1 cellular context compared by ENCODE assay signal in the genomic region with DNA sequence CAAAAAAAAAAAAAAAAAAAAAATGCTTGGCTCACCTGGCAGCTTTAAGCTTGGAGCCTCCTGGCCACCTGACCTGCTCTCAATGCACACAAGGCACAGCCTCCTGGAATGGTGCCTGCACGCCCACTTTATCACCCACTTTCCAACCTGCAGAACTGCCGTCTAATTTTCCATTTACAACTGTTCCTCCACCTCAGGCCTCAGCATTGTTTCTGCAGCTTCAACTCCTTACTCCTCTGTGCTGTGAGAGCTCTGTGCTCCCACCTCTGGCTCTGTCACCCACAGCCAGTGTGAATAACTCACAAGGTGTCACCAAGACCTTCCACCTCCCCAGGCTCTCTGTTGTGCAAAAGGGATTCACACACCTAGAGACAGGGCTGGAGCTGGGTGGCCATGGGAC.
TF ChIP-seq lines count a peak whose summit lies in the region.

No MANE protein-coding gene starts in this region.

TF ChIP-seq in GM23338, 12 proteins besides CTCF, POLR2A, EP300 and RAD21:
- TF ChIP-seq, protein P1, sequence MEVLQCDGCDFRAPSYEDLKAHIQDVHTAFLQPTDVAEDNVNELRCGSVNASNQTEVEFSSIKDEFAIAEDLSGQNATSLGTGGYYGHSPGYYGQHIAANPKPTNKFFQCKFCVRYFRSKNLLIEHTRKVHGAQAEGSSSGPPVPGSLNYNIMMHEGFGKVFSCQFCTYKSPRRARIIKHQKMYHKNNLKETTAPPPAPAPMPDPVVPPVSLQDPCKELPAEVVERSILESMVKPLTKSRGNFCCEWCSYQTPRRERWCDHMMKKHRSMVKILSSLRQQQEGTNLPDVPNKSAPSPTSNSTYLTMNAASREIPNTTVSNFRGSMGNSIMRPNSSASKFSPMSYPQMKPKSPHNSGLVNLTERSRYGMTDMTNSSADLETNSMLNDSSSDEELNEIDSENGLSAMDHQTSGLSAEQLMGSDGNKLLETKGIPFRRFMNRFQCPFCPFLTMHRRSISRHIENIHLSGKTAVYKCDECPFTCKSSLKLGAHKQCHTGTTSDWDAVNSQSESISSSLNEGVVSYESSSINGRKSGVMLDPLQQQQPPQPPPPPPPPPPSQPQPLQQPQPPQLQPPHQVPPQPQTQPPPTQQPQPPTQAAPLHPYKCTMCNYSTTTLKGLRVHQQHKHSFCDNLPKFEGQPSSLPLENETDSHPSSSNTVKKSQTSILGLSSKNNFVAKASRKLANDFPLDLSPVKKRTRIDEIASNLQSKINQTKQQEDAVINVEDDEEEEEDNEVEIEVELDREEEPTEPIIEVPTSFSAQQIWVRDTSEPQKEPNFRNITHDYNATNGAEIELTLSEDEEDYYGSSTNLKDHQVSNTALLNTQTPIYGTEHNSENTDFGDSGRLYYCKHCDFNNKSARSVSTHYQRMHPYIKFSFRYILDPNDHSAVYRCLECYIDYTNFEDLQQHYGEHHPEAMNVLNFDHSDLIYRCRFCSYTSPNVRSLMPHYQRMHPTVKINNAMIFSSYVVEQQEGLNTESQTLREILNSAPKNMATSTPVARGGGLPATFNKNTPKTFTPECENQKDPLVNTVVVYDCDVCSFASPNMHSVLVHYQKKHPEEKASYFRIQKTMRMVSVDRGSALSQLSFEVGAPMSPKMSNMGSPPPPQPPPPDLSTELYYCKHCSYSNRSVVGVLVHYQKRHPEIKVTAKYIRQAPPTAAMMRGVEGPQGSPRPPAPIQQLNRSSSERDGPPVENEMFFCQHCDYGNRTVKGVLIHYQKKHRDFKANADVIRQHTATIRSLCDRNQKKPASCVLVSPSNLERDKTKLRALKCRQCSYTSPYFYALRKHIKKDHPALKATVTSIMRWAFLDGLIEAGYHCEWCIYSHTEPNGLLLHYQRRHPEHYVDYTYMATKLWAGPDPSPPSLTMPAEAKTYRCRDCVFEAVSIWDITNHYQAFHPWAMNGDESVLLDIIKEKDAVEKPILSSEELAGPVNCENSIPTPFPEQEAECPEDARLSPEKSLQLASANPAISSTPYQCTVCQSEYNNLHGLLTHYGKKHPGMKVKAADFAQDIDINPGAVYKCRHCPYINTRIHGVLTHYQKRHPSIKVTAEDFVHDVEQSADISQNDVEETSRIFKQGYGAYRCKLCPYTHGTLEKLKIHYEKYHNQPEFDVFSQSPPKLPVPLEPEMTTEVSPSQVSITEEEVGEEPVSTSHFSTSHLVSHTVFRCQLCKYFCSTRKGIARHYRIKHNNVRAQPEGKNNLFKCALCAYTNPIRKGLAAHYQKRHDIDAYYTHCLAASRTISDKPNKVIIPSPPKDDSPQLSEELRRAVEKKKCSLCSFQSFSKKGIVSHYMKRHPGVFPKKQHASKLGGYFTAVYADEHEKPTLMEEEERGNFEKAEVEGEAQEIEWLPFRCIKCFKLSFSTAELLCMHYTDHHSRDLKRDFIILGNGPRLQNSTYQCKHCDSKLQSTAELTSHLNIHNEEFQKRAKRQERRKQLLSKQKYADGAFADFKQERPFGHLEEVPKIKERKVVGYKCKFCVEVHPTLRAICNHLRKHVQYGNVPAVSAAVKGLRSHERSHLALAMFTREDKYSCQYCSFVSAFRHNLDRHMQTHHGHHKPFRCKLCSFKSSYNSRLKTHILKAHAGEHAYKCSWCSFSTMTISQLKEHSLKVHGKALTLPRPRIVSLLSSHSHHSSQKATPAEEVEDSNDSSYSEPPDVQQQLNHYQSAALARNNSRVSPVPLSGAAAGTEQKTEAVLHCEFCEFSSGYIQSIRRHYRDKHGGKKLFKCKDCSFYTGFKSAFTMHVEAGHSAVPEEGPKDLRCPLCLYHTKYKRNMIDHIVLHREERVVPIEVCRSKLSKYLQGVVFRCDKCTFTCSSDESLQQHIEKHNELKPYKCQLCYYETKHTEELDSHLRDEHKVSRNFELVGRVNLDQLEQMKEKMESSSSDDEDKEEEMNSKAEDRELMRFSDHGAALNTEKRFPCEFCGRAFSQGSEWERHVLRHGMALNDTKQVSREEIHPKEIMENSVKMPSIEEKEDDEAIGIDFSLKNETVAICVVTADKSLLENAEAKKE (CRISPR knock-in tag; IDR thresholded peaks at IDR 0.05): no peak
- TF ChIP-seq EZH2phosphoT487 (IDR thresholded peaks at IDR 0.05; ENCODE audit: unreplicated experiment): no peak
- TF ChIP-seq STAT1 (IDR thresholded peaks at IDR 0.05; ENCODE audit: unreplicated experiment): no peak
- TF ChIP-seq NANOG (IDR thresholded peaks at IDR 0.05; ENCODE audit: borderline replicate concordance): no peak
- TF ChIP-seq ZNF114 (CRISPR knock-in tag; IDR thresholded peaks at IDR 0.05): no peak
- no peak for TF ChIP-seq ETS1 (IDR thresholded peaks at IDR 0.05)
- no peak for TF ChIP-seq ZNF331 (CRISPR knock-in tag; IDR thresholded peaks at IDR 0.05; ENCODE audit: low read depth)
- no peak for TF ChIP-seq EZH2 (IDR thresholded peaks at IDR 0.05; ENCODE audit: low read depth, unreplicated experiment)
- no peak for TF ChIP-seq CREB1 (CRISPR knock-in tag; IDR thresholded peaks at IDR 0.05; ENCODE audit: low read depth)
- TF ChIP-seq JUNB (IDR thresholded peaks at IDR 0.05; ENCODE audit: unreplicated experiment): no peak
- no peak for TF ChIP-seq POLR2AphosphoS5 (IDR thresholded peaks at IDR 0.05; ENCODE audit: low read depth)
- TF ChIP-seq, protein P2, sequence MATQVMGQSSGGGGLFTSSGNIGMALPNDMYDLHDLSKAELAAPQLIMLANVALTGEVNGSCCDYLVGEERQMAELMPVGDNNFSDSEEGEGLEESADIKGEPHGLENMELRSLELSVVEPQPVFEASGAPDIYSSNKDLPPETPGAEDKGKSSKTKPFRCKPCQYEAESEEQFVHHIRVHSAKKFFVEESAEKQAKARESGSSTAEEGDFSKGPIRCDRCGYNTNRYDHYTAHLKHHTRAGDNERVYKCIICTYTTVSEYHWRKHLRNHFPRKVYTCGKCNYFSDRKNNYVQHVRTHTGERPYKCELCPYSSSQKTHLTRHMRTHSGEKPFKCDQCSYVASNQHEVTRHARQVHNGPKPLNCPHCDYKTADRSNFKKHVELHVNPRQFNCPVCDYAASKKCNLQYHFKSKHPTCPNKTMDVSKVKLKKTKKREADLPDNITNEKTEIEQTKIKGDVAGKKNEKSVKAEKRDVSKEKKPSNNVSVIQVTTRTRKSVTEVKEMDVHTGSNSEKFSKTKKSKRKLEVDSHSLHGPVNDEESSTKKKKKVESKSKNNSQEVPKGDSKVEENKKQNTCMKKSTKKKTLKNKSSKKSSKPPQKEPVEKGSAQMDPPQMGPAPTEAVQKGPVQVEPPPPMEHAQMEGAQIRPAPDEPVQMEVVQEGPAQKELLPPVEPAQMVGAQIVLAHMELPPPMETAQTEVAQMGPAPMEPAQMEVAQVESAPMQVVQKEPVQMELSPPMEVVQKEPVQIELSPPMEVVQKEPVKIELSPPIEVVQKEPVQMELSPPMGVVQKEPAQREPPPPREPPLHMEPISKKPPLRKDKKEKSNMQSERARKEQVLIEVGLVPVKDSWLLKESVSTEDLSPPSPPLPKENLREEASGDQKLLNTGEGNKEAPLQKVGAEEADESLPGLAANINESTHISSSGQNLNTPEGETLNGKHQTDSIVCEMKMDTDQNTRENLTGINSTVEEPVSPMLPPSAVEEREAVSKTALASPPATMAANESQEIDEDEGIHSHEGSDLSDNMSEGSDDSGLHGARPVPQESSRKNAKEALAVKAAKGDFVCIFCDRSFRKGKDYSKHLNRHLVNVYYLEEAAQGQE (IDR thresholded peaks at IDR 0.05; ENCODE audit: unreplicated experiment): no peak
